26 cellular contexts compared by ENCODE assay signal in the genomic region with DNA sequence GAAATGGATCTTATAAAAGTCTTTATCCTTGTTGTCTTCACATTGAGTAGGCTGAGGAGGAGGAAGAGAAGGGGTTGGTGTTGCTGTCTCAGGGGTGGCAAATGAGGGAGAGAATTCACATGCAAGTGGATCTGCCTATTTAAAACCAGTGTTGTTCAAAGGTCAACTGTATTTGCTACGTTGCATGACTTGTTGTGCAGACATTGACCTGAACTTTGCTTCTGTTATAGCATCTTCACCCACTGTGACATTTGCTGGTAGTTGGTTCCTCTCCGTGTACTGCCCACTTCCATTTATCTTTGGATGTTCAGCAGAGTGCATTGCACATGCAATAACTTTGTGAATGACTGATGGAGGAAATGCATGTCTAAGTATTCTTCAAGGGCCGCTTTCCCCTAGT.
A peak's percentile ranks its signal among the peaks of the same experiment; 100 is the strongest.
DNase-seq lines count a peak whose midpoint lies in the region; ATAC-seq, FAIRE-seq and TF ChIP-seq lines count a peak whose summit lies in the region.
"Had no signal": no experiment of that assay in that cellular context is flagged by ENCODE, and none has a peak within 500 bp of the region (broad histone marks: within the 10 kb centered on the region; RNA-seq: fewer than 3 reads in every experiment).

No MANE protein-coding gene starts in this region.

- no peak overlapping the region for H3K27ac Mint-ChIP-seq in stimulated activated memory B cell treated with anti-CD40 and anti-IgM and Interleukin-4, amounts not matched to agents 10 μg/mL and 1 μg/mL and 100 μg/mL, for 72 hours
- H3K27ac Mint-ChIP-seq: CD14-positive monocyte; CD4-positive, alpha-beta memory T cell; CD4-positive, CD25-positive, alpha-beta regulatory T cell; CD8-positive, alpha-beta memory T cell had no signal

- peaks cover 11% of the 10 kb centered on the region for H3K27me3 Mint-ChIP-seq in stimulated activated memory B cell treated with anti-CD40 and anti-IgM and Interleukin-4, amounts not matched to agents 10 μg/mL and 1 μg/mL and 100 μg/mL, for 72 hours

- H3K4me3 Mint-ChIP-seq in stimulated activated memory B cell treated with anti-CD40 and anti-IgM and Interleukin-4, amounts not matched to agents 10 μg/mL and 1 μg/mL and 100 μg/mL, for 72 hours = no peak overlapping the region
- H3K4me3 Mint-ChIP-seq: CD14-positive monocyte; CD4-positive, alpha-beta memory T cell; CD4-positive, CD25-positive, alpha-beta regulatory T cell; CD8-positive, alpha-beta memory T cell had no signal

- no peak overlapping the region for H3K27ac ChIP-seq in liver (ENCODE audit: low read depth in 1 of 2, low read length in 2 of 2)
- H3K27ac ChIP-seq: BLaER1 had no signal

- no peaks in the 10 kb centered on the region for H3K9me3 Mint-ChIP-seq in stimulated activated memory B cell treated with anti-CD40 and anti-IgM and Interleukin-4, amounts not matched to agents 10 μg/mL and 1 μg/mL and 100 μg/mL, for 72 hours
- H3K9me3 Mint-ChIP-seq: CD8-positive, alpha-beta memory T cell had no signal

- TF ChIP-seq RAD21 in liver (IDR thresholded peaks at IDR 0.05) = no peak

- 50% methylated on average over 3 of the region's 3 CpGs for WGBS in liver

- H3K4me1 ChIP-seq in liver (ENCODE audit: control insufficient read depth in 4 of 4, insufficient read depth in 4 of 4, low read length in 3 of 4) = no peaks in the 10 kb centered on the region
- H3K4me1 ChIP-seq: BE2C, BLaER1 had no signal

- no peak overlapping the region for H3K4me3 ChIP-seq in bronchial epithelial cell (ENCODE audit: low read depth, low read length)
- H3K4me3 ChIP-seq in liver (ENCODE audit: low read depth in 1 of 3, low read length in 3 of 3) = no peak overlapping the region
- H3K4me3 ChIP-seq: BLaER1, GM12878 had no signal

- H3K27me3 ChIP-seq in bronchial epithelial cell (ENCODE audit: control insufficient read depth, insufficient read depth, low read length) (no peaks in the 10 kb centered on the region), liver (ENCODE audit: control insufficient read depth in 4 of 4, insufficient read depth in 4 of 4, low read length in 3 of 4) (no peaks in the 10 kb centered on the region)
- H3K27me3 ChIP-seq: BE2C, BLaER1 had no signal

- H3K9ac ChIP-seq in liver (ENCODE audit: low read depth in 1 of 2, low read length in 2 of 2) = no peak overlapping the region
- H3K9ac ChIP-seq: BLaER1 had no signal

- H3K9me3 ChIP-seq in liver (ENCODE audit: control insufficient read depth in 4 of 4, low read length in 3 of 4) = no peaks in the 10 kb centered on the region
- H3K9me3 ChIP-seq: BE2C, BLaER1 had no signal

- peak; percentile 36 for FAIRE-seq in bronchial epithelial cell (lab: Jason Lieb, UNC)
- FAIRE-seq: A204.1, GM12878, GM12892, GM18507 had no signal

- no peak for DNase-seq in bronchial epithelial cell (ENCODE audit: low read depth)
- no peak for DNase-seq in kidney glomerular epithelial cell (lab: John Stamatoyannopoulos, UW)
- DNase-seq in islet precursor cell = no peak
- DNase-seq: 8988T; ACHN; BE2C; C1 segment of cervical spinal cord; CD4-positive, alpha-beta memory T cell; CD4-positive, CD25-positive, alpha-beta regulatory T cell; CD8-positive, alpha-beta memory T cell; COR-L47; DMS 273 treated with DMSO at 0.1 percent for 48 hours; DMS153; DMS53; DMS79; DND-41; EL; GDM1 had no signal

- peak; percentile 45 for ATAC-seq in stimulated activated memory B cell treated with anti-CD40 and anti-IgM and Interleukin-4, amounts not matched to agents 10 μg/mL and 1 μg/mL and 100 μg/mL, for 72 hours
- ATAC-seq: GM12878 had no signal

- TF ChIP-seq CTCF in bronchial epithelial cell (IDR thresholded peaks at IDR 0.05; ENCODE audit: insufficient read depth, low read length, severe bottlenecking) (no peak), liver (IDR thresholded peaks at IDR 0.05; ENCODE audit: low read depth, low read length, missing input control) (no peak)

- H3K4me1 Mint-ChIP-seq in stimulated activated memory B cell treated with anti-CD40 and anti-IgM and Interleukin-4, amounts not matched to agents 10 μg/mL and 1 μg/mL and 100 μg/mL, for 72 hours = no peaks in the 10 kb centered on the region
- H3K4me1 Mint-ChIP-seq: CD14-positive monocyte; CD4-positive, CD25-positive, alpha-beta regulatory T cell; CD8-positive, alpha-beta memory T cell had no signal

- no peaks in the 10 kb centered on the region for H3K36me3 Mint-ChIP-seq in stimulated activated memory B cell treated with anti-CD40 and anti-IgM and Interleukin-4, amounts not matched to agents 10 μg/mL and 1 μg/mL and 100 μg/mL, for 72 hours
- H3K36me3 Mint-ChIP-seq: CD14-positive monocyte; CD4-positive, alpha-beta memory T cell; CD4-positive, CD25-positive, alpha-beta regulatory T cell; CD8-positive, alpha-beta memory T cell had no signal

- H3K36me3 ChIP-seq in bronchial epithelial cell (ENCODE audit: control insufficient read depth, insufficient read depth, low read length) = no peaks in the 10 kb centered on the region
- no peaks in the 10 kb centered on the region for H3K36me3 ChIP-seq in liver (ENCODE audit: control insufficient read depth in 4 of 4, insufficient read depth in 3 of 4, low read depth in 1 of 4, low read length in 3 of 4)
- H3K36me3 ChIP-seq: BE2C, BLaER1 had no signal

TF ChIP-seq in liver, 16 proteins besides CTCF, POLR2A, EP300 and RAD21:
- TF ChIP-seq HNF4A (conservative IDR thresholded peaks at IDR 0.05) (peak; percentile 51 to 68), HNF4G (IDR thresholded peaks at IDR 0.05) (peak; percentile 10), YY1 (IDR thresholded peaks at IDR 0.05) (no peak)
